In the genomic region with DNA sequence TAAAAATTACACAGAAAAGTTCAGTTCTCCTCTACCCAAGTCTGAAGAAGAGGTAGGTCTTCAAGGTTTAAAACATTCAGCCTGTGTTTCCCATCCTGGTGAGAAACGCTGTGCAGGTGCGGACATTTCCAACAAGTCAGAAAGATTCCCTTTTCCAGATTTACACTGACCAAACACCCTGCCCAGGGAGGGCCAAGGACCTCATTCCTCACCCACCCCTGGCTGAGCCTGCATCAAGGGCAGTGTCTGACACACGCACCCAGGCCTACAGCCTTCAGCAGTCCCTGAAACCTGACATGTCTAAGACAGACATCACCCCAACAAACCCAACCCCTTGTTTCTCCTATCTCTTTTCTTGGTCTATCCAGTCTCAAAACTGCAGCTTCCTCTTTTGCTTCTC, we compare ENCODE assay signal across 2 cellular contexts.
TF ChIP-seq lines count a peak whose summit lies in the region.

No MANE protein-coding gene starts in this region.

TF ChIP-seq in GM23338, 12 proteins besides CTCF, POLR2A, EP300 and RAD21 (continues in another document):
- no peak for TF ChIP-seq ZNF114 (CRISPR knock-in tag; IDR thresholded peaks at IDR 0.05)
- no peak for TF ChIP-seq CREB1 (CRISPR knock-in tag; IDR thresholded peaks at IDR 0.05; ENCODE audit: low read depth)
- TF ChIP-seq, protein P1, sequence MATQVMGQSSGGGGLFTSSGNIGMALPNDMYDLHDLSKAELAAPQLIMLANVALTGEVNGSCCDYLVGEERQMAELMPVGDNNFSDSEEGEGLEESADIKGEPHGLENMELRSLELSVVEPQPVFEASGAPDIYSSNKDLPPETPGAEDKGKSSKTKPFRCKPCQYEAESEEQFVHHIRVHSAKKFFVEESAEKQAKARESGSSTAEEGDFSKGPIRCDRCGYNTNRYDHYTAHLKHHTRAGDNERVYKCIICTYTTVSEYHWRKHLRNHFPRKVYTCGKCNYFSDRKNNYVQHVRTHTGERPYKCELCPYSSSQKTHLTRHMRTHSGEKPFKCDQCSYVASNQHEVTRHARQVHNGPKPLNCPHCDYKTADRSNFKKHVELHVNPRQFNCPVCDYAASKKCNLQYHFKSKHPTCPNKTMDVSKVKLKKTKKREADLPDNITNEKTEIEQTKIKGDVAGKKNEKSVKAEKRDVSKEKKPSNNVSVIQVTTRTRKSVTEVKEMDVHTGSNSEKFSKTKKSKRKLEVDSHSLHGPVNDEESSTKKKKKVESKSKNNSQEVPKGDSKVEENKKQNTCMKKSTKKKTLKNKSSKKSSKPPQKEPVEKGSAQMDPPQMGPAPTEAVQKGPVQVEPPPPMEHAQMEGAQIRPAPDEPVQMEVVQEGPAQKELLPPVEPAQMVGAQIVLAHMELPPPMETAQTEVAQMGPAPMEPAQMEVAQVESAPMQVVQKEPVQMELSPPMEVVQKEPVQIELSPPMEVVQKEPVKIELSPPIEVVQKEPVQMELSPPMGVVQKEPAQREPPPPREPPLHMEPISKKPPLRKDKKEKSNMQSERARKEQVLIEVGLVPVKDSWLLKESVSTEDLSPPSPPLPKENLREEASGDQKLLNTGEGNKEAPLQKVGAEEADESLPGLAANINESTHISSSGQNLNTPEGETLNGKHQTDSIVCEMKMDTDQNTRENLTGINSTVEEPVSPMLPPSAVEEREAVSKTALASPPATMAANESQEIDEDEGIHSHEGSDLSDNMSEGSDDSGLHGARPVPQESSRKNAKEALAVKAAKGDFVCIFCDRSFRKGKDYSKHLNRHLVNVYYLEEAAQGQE (IDR thresholded peaks at IDR 0.05; ENCODE audit: unreplicated experiment): no peak
- no peak for TF ChIP-seq NANOG (IDR thresholded peaks at IDR 0.05; ENCODE audit: borderline replicate concordance)
- TF ChIP-seq, protein P2, sequence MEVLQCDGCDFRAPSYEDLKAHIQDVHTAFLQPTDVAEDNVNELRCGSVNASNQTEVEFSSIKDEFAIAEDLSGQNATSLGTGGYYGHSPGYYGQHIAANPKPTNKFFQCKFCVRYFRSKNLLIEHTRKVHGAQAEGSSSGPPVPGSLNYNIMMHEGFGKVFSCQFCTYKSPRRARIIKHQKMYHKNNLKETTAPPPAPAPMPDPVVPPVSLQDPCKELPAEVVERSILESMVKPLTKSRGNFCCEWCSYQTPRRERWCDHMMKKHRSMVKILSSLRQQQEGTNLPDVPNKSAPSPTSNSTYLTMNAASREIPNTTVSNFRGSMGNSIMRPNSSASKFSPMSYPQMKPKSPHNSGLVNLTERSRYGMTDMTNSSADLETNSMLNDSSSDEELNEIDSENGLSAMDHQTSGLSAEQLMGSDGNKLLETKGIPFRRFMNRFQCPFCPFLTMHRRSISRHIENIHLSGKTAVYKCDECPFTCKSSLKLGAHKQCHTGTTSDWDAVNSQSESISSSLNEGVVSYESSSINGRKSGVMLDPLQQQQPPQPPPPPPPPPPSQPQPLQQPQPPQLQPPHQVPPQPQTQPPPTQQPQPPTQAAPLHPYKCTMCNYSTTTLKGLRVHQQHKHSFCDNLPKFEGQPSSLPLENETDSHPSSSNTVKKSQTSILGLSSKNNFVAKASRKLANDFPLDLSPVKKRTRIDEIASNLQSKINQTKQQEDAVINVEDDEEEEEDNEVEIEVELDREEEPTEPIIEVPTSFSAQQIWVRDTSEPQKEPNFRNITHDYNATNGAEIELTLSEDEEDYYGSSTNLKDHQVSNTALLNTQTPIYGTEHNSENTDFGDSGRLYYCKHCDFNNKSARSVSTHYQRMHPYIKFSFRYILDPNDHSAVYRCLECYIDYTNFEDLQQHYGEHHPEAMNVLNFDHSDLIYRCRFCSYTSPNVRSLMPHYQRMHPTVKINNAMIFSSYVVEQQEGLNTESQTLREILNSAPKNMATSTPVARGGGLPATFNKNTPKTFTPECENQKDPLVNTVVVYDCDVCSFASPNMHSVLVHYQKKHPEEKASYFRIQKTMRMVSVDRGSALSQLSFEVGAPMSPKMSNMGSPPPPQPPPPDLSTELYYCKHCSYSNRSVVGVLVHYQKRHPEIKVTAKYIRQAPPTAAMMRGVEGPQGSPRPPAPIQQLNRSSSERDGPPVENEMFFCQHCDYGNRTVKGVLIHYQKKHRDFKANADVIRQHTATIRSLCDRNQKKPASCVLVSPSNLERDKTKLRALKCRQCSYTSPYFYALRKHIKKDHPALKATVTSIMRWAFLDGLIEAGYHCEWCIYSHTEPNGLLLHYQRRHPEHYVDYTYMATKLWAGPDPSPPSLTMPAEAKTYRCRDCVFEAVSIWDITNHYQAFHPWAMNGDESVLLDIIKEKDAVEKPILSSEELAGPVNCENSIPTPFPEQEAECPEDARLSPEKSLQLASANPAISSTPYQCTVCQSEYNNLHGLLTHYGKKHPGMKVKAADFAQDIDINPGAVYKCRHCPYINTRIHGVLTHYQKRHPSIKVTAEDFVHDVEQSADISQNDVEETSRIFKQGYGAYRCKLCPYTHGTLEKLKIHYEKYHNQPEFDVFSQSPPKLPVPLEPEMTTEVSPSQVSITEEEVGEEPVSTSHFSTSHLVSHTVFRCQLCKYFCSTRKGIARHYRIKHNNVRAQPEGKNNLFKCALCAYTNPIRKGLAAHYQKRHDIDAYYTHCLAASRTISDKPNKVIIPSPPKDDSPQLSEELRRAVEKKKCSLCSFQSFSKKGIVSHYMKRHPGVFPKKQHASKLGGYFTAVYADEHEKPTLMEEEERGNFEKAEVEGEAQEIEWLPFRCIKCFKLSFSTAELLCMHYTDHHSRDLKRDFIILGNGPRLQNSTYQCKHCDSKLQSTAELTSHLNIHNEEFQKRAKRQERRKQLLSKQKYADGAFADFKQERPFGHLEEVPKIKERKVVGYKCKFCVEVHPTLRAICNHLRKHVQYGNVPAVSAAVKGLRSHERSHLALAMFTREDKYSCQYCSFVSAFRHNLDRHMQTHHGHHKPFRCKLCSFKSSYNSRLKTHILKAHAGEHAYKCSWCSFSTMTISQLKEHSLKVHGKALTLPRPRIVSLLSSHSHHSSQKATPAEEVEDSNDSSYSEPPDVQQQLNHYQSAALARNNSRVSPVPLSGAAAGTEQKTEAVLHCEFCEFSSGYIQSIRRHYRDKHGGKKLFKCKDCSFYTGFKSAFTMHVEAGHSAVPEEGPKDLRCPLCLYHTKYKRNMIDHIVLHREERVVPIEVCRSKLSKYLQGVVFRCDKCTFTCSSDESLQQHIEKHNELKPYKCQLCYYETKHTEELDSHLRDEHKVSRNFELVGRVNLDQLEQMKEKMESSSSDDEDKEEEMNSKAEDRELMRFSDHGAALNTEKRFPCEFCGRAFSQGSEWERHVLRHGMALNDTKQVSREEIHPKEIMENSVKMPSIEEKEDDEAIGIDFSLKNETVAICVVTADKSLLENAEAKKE (CRISPR knock-in tag; IDR thresholded peaks at IDR 0.05): no peak
- no peak for TF ChIP-seq STAT1 (IDR thresholded peaks at IDR 0.05; ENCODE audit: unreplicated experiment)
- TF ChIP-seq EZH2phosphoT487 (IDR thresholded peaks at IDR 0.05; ENCODE audit: unreplicated experiment): no peak
- TF ChIP-seq EZH2 (IDR thresholded peaks at IDR 0.05; ENCODE audit: low read depth, unreplicated experiment): no peak
- TF ChIP-seq, protein P3, sequence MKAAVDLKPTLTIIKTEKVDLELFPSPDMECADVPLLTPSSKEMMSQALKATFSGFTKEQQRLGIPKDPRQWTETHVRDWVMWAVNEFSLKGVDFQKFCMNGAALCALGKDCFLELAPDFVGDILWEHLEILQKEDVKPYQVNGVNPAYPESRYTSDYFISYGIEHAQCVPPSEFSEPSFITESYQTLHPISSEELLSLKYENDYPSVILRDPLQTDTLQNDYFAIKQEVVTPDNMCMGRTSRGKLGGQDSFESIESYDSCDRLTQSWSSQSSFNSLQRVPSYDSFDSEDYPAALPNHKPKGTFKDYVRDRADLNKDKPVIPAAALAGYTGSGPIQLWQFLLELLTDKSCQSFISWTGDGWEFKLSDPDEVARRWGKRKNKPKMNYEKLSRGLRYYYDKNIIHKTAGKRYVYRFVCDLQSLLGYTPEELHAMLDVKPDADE (IDR thresholded peaks at IDR 0.05): no peak
- no peak for TF ChIP-seq JUNB (IDR thresholded peaks at IDR 0.05; ENCODE audit: unreplicated experiment)

TF ChIP-seq in H1, 55 proteins besides CTCF, POLR2A, EP300 and RAD21:
- TF ChIP-seq RFX5 (IDR thresholded peaks at IDR 0.05; ENCODE audit: borderline replicate concordance, low read depth, low read length) (no peak), TCF12 (IDR thresholded peaks at IDR 0.05; ENCODE audit: low read depth, low read length) (no peak), CHD1 (IDR thresholded peaks at IDR 0.05; ENCODE audit: low read depth, low read length) (no peak)
TF ChIP-seq in H1: peak in this region for 0.
